In the genomic region with DNA sequence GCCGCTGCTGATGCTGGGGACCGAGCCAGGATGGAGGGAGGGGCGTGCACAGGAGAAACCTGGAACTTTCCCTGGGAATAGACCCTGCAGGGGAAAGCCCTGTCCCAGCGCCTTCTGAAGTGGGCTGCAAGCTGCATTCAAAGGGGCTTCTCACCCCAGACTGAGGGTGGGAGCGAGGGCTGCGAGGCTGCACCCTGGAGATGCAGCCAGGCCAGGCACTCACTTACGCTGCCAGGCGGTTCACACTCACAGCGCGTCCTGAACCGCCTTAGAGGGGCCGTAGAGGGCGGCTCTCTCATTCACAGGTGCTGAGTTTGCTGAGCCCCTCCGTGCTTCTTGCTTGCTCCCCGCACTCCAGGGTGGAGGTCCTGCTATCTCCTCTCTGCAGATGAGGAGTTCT, we compare ENCODE assay signal across 25 cellular contexts.
"Had no signal": no experiment of that assay in that cellular context is flagged by ENCODE, and none has a peak within 500 bp of the region (broad histone marks: within the 10 kb centered on the region; RNA-seq: fewer than 3 reads in every experiment).

No MANE protein-coding gene starts in this region.

- DNase-seq: central memory CD4-positive, alpha-beta T cell; colonic mucosa; effector memory CD4-positive, alpha-beta T cell; foreskin keratinocyte; immature natural killer cell; natural killer cell; small intestine; stimulated activated CD4-positive, alpha-beta T cell treated with anti-CD3 and anti-CD28 coated beads, Interleukin-15, amount 100 ng/mL, for 24 hours; stimulated activated CD4-positive, alpha-beta T cell treated with anti-CD3 and anti-CD28 coated beads, Interleukin-2, amount 100 ng/mL, for 48 hours; stimulated activated naive B cell treated with anti-CD40 and anti-IgM and Interleukin-4, amounts not matched to agents 10 μg/mL and 1 μg/mL and 100 μg/mL, for 72 hours; uterus had no signal

- H3K27me3 Mint-ChIP-seq: dendritic cell treated with granulocyte-macrophage colony-stimulating factor and Interleukin-4, amounts not matched to agents 40 ng/mL and 50 ng/mL, for 4 days; stimulated activated naive CD8-positive, alpha-beta T cell treated with anti-CD3 and anti-CD28 coated beads, Interleukin-15, Interleukin-2, amounts not matched to agents 100 ng/mL and 50 ng/mL, for 24 hours had no signal

- H3K4me1 ChIP-seq: colonic mucosa, esophagus muscularis mucosa, foreskin keratinocyte, gastroesophageal sphincter, pancreas, right lobe of liver, tibial nerve, upper lobe of left lung, uterus had no signal

- H3K27ac ChIP-seq: colonic mucosa, esophagus muscularis mucosa, foreskin keratinocyte, gastroesophageal sphincter, neutrophil, pancreas, right lobe of liver, thoracic aorta, tibial nerve, upper lobe of left lung, uterus had no signal

- H3K4me3 Mint-ChIP-seq: dendritic cell treated with granulocyte-macrophage colony-stimulating factor and Interleukin-4, amounts not matched to agents 40 ng/mL and 50 ng/mL, for 4 days; immature natural killer cell; memory B cell; natural killer cell; stimulated activated naive B cell treated with anti-CD40 and anti-IgM and Interleukin-4, amounts not matched to agents 10 μg/mL and 1 μg/mL and 100 μg/mL, for 72 hours; stimulated activated naive CD8-positive, alpha-beta T cell treated with anti-CD3 and anti-CD28 coated beads, Interleukin-15, Interleukin-2, amounts not matched to agents 100 ng/mL and 50 ng/mL, for 24 hours had no signal

- FAIRE-seq: endothelial cell of umbilical vein, pancreas, small intestine had no signal

- H3K27me3 ChIP-seq: colonic mucosa, foreskin keratinocyte, neutrophil, pancreas, right lobe of liver, tibial nerve, upper lobe of left lung, uterus had no signal

- H3K27ac Mint-ChIP-seq: dendritic cell treated with granulocyte-macrophage colony-stimulating factor and Interleukin-4, amounts not matched to agents 40 ng/mL and 50 ng/mL, for 4 days; memory B cell; natural killer cell; progenitor cell of endocrine pancreas; stimulated activated naive B cell treated with anti-CD40 and anti-IgM and Interleukin-4, amounts not matched to agents 10 μg/mL and 1 μg/mL and 100 μg/mL, for 72 hours; stimulated activated naive CD8-positive, alpha-beta T cell treated with anti-CD3 and anti-CD28 coated beads, Interleukin-15, Interleukin-2, amounts not matched to agents 100 ng/mL and 50 ng/mL, for 24 hours had no signal

- H3K9me3 ChIP-seq: colonic mucosa, esophagus muscularis mucosa, gastroesophageal sphincter, neutrophil, pancreas, right lobe of liver, thoracic aorta, upper lobe of left lung, uterus had no signal

- H3K36me3 ChIP-seq: colonic mucosa, esophagus muscularis mucosa, gastroesophageal sphincter, neutrophil, pancreas, right lobe of liver, thoracic aorta, tibial nerve, upper lobe of left lung, uterus had no signal

- H3K9me3 Mint-ChIP-seq: dendritic cell treated with granulocyte-macrophage colony-stimulating factor and Interleukin-4, amounts not matched to agents 40 ng/mL and 50 ng/mL, for 4 days; immature natural killer cell; natural killer cell; stimulated activated naive CD8-positive, alpha-beta T cell treated with anti-CD3 and anti-CD28 coated beads, Interleukin-15, Interleukin-2, amounts not matched to agents 100 ng/mL and 50 ng/mL, for 24 hours had no signal

- H3K4me1 Mint-ChIP-seq: immature natural killer cell; natural killer cell; stimulated activated naive B cell treated with anti-CD40 and anti-IgM and Interleukin-4, amounts not matched to agents 10 μg/mL and 1 μg/mL and 100 μg/mL, for 72 hours had no signal

- H3K36me3 Mint-ChIP-seq: immature natural killer cell; memory B cell; natural killer cell; stimulated activated naive B cell treated with anti-CD40 and anti-IgM and Interleukin-4, amounts not matched to agents 10 μg/mL and 1 μg/mL and 100 μg/mL, for 72 hours had no signal

- H3K4me3 ChIP-seq: colonic mucosa, esophagus muscularis mucosa, gastroesophageal sphincter, lung, pancreas, right lobe of liver, thoracic aorta, tibial nerve, upper lobe of left lung, uterus had no signal

- ATAC-seq: foreskin keratinocyte, gastroesophageal sphincter, natural killer cell had no signal
